23 cellular contexts compared by ENCODE assay signal in the genomic region with DNA sequence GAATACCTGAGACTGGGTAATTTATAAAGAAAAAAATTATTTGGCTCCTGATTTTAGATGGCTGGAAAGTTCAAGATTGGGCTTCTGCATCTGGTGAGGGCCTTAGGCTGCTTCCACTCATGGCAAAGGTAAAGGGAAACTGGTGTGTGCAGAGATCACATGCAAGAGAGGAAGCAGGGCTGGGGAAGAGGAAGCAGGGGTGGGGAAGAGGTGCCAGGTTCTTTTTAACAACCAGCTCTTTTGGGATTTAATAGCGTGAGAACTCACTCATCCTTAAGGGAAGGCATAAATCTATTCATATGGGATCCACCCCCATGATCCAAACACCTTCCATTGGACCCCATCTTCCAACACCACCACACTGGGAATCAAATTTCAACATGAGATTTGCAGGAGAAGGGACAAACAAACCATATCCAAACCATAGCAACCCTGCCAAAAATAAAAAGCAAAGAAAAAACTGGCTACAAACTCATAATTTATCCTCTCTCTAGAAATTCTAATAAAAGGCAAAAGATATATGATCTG.
"Had no signal": no experiment of that assay in that cellular context is flagged by ENCODE, and none has a peak within 500 bp of the region (broad histone marks: within the 10 kb centered on the region; RNA-seq: fewer than 3 reads in every experiment).

No MANE protein-coding gene starts in this region.

- H3K27ac ChIP-seq: colonic mucosa, esophagus muscularis mucosa, left lung, prostate gland, tibial nerve, vagina had no signal

- H3K4me3 Mint-ChIP-seq: activated CD4-positive, alpha-beta T cell treated with anti-CD3 and anti-CD28 coated beads, Interleukin-2, amount 10 ng/mL, durations not matched to agents 24 days and 14 days; activated naive CD8-positive, alpha-beta T cell treated with anti-CD3 and anti-CD28 coated beads, Interleukin-2, amount 10 ng/mL, durations not matched to agents 7 days and 5 days; brain; natural killer cell treated with Interleukin-12 subunit alpha and Interleukin-12 subunit beta and Interleukin-15 and Interleukin-18, amount 100 ng/mL, for 72 hours had no signal

- H3K4me3 ChIP-seq: colonic mucosa, esophagus muscularis mucosa, left lung, prostate gland, tibial nerve, vagina had no signal

- H3K27me3 Mint-ChIP-seq: activated CD4-positive, alpha-beta T cell treated with anti-CD3 and anti-CD28 coated beads, Interleukin-2, amount 10 ng/mL, durations not matched to agents 24 days and 14 days; activated naive CD8-positive, alpha-beta T cell treated with anti-CD3 and anti-CD28 coated beads, Interleukin-2, amount 10 ng/mL, durations not matched to agents 7 days and 5 days; natural killer cell treated with Interleukin-12 subunit alpha and Interleukin-12 subunit beta and Interleukin-15 and Interleukin-18, amount 100 ng/mL, for 72 hours had no signal

- H3K27ac Mint-ChIP-seq: activated CD4-positive, alpha-beta T cell treated with anti-CD3 and anti-CD28 coated beads, Interleukin-2, amount 10 ng/mL, durations not matched to agents 24 days and 14 days; activated naive CD8-positive, alpha-beta T cell treated with anti-CD3 and anti-CD28 coated beads, Interleukin-2, amount 10 ng/mL, durations not matched to agents 7 days and 5 days; brain; natural killer cell treated with Interleukin-12 subunit alpha and Interleukin-12 subunit beta and Interleukin-15 and Interleukin-18, amount 100 ng/mL, for 72 hours had no signal

- ATAC-seq: left lung; natural killer cell treated with Interleukin-12 subunit alpha and Interleukin-12 subunit beta and Interleukin-15 and Interleukin-18, amount 100 ng/mL, for 72 hours; right cardiac atrium had no signal

- H3K9me3 ChIP-seq: colonic mucosa, prostate gland, vagina had no signal

- H3K9me3 Mint-ChIP-seq: activated CD4-positive, alpha-beta T cell treated with anti-CD3 and anti-CD28 coated beads, Interleukin-2, amount 10 ng/mL, durations not matched to agents 24 days and 14 days; natural killer cell treated with Interleukin-12 subunit alpha and Interleukin-12 subunit beta and Interleukin-15 and Interleukin-18, amount 100 ng/mL, for 72 hours had no signal

- FAIRE-seq: keratinocyte, small intestine, TTC549 had no signal

- DNase-seq: activated CD4-positive, alpha-beta T cell treated with anti-CD3 and anti-CD28 coated beads, Interleukin-2, amount 10 ng/mL, durations not matched to agents 24 days and 14 days; activated CD4-positive, CD25-positive, alpha-beta regulatory T cell; activated CD8-positive, alpha-beta memory T cell treated with anti-CD3 and anti-CD28 coated beads for 24 hours; activated naive CD4-positive, alpha-beta T cell; activated naive CD8-positive, alpha-beta T cell treated with anti-CD3 and anti-CD28 coated beads, Interleukin-2, amount 10 ng/mL, durations not matched to agents 7 days and 5 days; central memory CD4-positive, alpha-beta T cell; colonic mucosa; hippocampal formation; left lung; mammary epithelial cell; occipital lobe; right cardiac atrium; small intestine; stimulated activated CD4-positive, alpha-beta T cell treated with anti-CD3 and anti-CD28 coated beads, Interleukin-4, amount 100 ng/mL, for 24 hours; stimulated activated naive CD4-positive, alpha-beta T cell had no signal

- H3K36me3 ChIP-seq: colonic mucosa, left lung, prostate gland, vagina had no signal

- H3K27me3 ChIP-seq: colonic mucosa, esophagus muscularis mucosa, left lung, tibial nerve, vagina had no signal

- H3K4me1 ChIP-seq: colonic mucosa, vagina had no signal
